8 cellular contexts compared by ENCODE assay signal in genomic region chr5:9470410-9470809, GRCh38.
"Had no signal": no experiment of that assay in that cellular context is flagged by ENCODE, and none has a peak within 500 bp of the region (broad histone marks: within the 10 kb centered on the region; RNA-seq: fewer than 3 reads in every experiment).

No MANE protein-coding gene starts in this region.

- H3K27ac Mint-ChIP-seq: HFFc6 had no signal

- H3K4me1 ChIP-seq: HAP-1 had no signal

- H3K9me3 Mint-ChIP-seq: HFFc6 had no signal

- H3K27ac ChIP-seq: GM23248, HL-60 had no signal

- H3K4me3 Mint-ChIP-seq: HFFc6 had no signal

- H3K4me3 ChIP-seq: GM23248, HAP-1 had no signal

- ATAC-seq: HCT116 had no signal

- DNase-seq: GM23248, GOT3, H7, HFFc6, IMR-90 had no signal

- H3K9me3 ChIP-seq: HAP-1 had no signal

- H3K36me3 ChIP-seq: HAP-1 had no signal
